8 cellular contexts compared by ENCODE assay signal in genomic region chr20:44532248-44532980, GRCh38. TPM values are rescaled to one million over a fixed set of nuclear protein-coding genes. Genes with fewer than 3 reads are reported as not detected.
DNase-seq lines count a peak whose midpoint lies in the region; ATAC-seq and TF ChIP-seq lines count a peak whose summit lies in the region.

No MANE protein-coding gene starts in this region.

- no peaks in the 10 kb centered on the region for H3K27me3 ChIP-seq in thoracic aorta (replicated peaks; ENCODE audit: insufficient read depth)

- H3K36me3 ChIP-seq in thoracic aorta, result no peaks in the 10 kb centered on the region

- in situ Hi-C loops in astrocyte of the spinal cord (cut with HindIII; ENCODE audit: low sequenced_read_pairs) (no loop called here), KBM-7 (cut with MboI; ENCODE audit: low pct_unique_long_range_greater_than_20kb, low sequenced_read_pairs) (no loop called here)

- TF ChIP-seq CTCF in astrocyte of the spinal cord (IDR thresholded peaks at IDR 0.05; ENCODE audit: low read depth, low read length) (no peak), thoracic aorta (IDR thresholded peaks at IDR 0.05) (no peak)

- H3K9me3 ChIP-seq in thoracic aorta, result no peaks in the 10 kb centered on the region

- DNase-seq in DMS 273 (lab: John Stamatoyannopoulos, UW; ENCODE audit: unreplicated experiment) (peak; percentile 35), DMS 273 treated with DMSO at 0.1 percent for 48 hours (lab: John Stamatoyannopoulos, UW) (no peak), astrocyte of the spinal cord (ENCODE audit: low read depth, low spot score) (no peak), kidney glomerular epithelial cell (lab: John Stamatoyannopoulos, UW) (peak; percentile 21), thoracic aorta (ENCODE audit: low spot score) (no peak), KBM-7 (no peak)

- peaks cover 7 to 20% of the 10 kb centered on the region in 2 donors for H3K4me1 ChIP-seq in thoracic aorta (ENCODE audit: control insufficient read depth in 1 of 2, low read depth in 2 of 2)

- ATAC-seq in thoracic aorta (ENCODE audit: insufficient number of reproducible peaks, low FRiP score, low read depth), result no peak
- ATAC-seq in esophagus mucosa, result no peak
- no peak for ATAC-seq in HG03460 (IDR thresholded peaks at IDR 0.05; ENCODE audit: unreplicated experiment)

- H3K4me3 ChIP-seq in astrocyte of the spinal cord (ENCODE audit: low read depth, low read length) (peak overlapping the region; percentile 65), thoracic aorta (peak overlapping the region; percentile 96)

- H3K27ac ChIP-seq in thoracic aorta, result peak overlapping the region; percentile 38 to 59

RNA-seq across cellular contexts. Expression of gene SERINC3, which starts 10.5 kb away (rescaled TPM):
- total RNA-seq in thoracic aorta (100 to 1,000 TPM in 1 of 2 donors, 10 to 100 TPM in 1; 98.9 to 109 TPM), esophagus mucosa (64.9 TPM)

RNA-seq across cellular contexts. Expression of gene PKIG, which starts 50.0 kb away (rescaled TPM):
- total RNA-seq in thoracic aorta (100 to 1,000 TPM; 125 to 186 TPM), esophagus mucosa (11.3 TPM)

RNA-seq across cellular contexts. Expression of gene TTPAL, which starts 56.7 kb away (rescaled TPM):
- total RNA-seq in thoracic aorta (10 to 100 TPM in 1 of 2 donors, 1 to 10 TPM in 1; 7.3 to 17.6 TPM), esophagus mucosa (19.4 TPM)

Comparison
In these comparisons a context has a peak if more than half of its experiments do, and no peak if none do; other contexts are left out.
1. DNase-seq: peak in DMS 273 (single experiment) and kidney glomerular epithelial cell (single experiment); none in DMS 273 treated with DMSO at 0.1 percent for 48 hours (single experiment), astrocyte of the spinal cord (single experiment), thoracic aorta (single experiment) and KBM-7 (single experiment).
2. RNA of gene PKIG, which starts 50.0 kb away (total RNA-seq): 125 to 186 TPM in thoracic aorta; 11.3 TPM in esophagus mucosa (single experiment); every median in the first group is over 10 times any median in the second.